15 cellular contexts compared by ENCODE assay signal in the genomic region with DNA sequence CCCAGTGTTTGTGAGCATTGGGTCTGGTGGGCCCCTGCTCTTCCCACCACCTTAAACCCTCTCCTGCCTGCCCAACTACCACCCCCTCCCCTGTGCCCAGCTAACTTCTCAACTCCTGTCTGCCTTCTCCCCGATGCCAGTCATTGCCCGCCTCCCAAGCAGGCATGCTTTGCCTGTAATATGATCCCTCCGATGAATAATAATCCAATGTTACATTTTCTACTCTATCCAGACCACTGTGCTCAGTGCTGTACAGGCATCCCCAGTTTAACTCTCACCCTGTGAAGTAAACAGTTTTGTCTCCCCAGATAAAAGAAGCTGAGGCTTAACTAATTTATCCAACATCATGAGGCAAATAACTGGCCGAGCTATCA. TPM values are rescaled to one million over a fixed set of nuclear protein-coding genes. Genes with fewer than 3 reads are reported as not detected.
A peak's percentile ranks its signal among the peaks of the same experiment; 100 is the strongest.
DNase-seq lines count a peak whose midpoint lies in the region; ATAC-seq and TF ChIP-seq lines count a peak whose summit lies in the region.
"Had no signal": no experiment of that assay in that cellular context is flagged by ENCODE, and none has a peak within 500 bp of the region (broad histone marks: within the 10 kb centered on the region; RNA-seq: fewer than 3 reads in every experiment).

No MANE protein-coding gene starts in this region.

- peaks cover 3% of the 10 kb centered on the region for H3K27me3 Mint-ChIP-seq in dendritic cell treated with granulocyte-macrophage colony-stimulating factor and Interleukin-4, amounts not matched to agents 40 ng/mL and 50 ng/mL, for 4 days

- no peak for TF ChIP-seq CTCF in omental fat pad (IDR thresholded peaks at IDR 0.05)

- DNase-seq in AG20443 (ENCODE audit: low spot score) (peak; percentile 35), M059J (ENCODE audit: low read depth) (peak; percentile 34), omental fat pad (ENCODE audit: low spot score) (no peak), T1000 (lab: John Stamatoyannopoulos, UW) (no peak), cerebellum (ENCODE audit: low spot score) (no peak)
- no peak for DNase-seq in activated CD4-positive, alpha-beta T cell treated with anti-CD3 and anti-CD28 coated beads for 1 hour
- no peak for DNase-seq in activated effector memory CD4-positive, alpha-beta T cell treated with Interleukin-2 at 50 U/mL for 16 hours
- DNase-seq: CD4-positive, alpha-beta T cell; NCI-H1436; NCI-H2081; NCI-H226; NCI-H69 had no signal

- no peaks in the 10 kb centered on the region for H3K9me3 Mint-ChIP-seq in dendritic cell treated with granulocyte-macrophage colony-stimulating factor and Interleukin-4, amounts not matched to agents 40 ng/mL and 50 ng/mL, for 4 days
- H3K9me3 Mint-ChIP-seq: CD4-positive, alpha-beta T cell had no signal

- H3K27ac Mint-ChIP-seq in dendritic cell treated with granulocyte-macrophage colony-stimulating factor and Interleukin-4, amounts not matched to agents 40 ng/mL and 50 ng/mL, for 4 days: peak overlapping the region; percentile 7
- H3K27ac Mint-ChIP-seq: CD4-positive, alpha-beta T cell had no signal

- peaks cover 11% of the 10 kb centered on the region for H3K4me1 Mint-ChIP-seq in dendritic cell treated with granulocyte-macrophage colony-stimulating factor and Interleukin-4, amounts not matched to agents 40 ng/mL and 50 ng/mL, for 4 days (ENCODE audit: low read depth)

- no peak overlapping the region for H3K4me3 Mint-ChIP-seq in dendritic cell treated with granulocyte-macrophage colony-stimulating factor and Interleukin-4, amounts not matched to agents 40 ng/mL and 50 ng/mL, for 4 days
- H3K4me3 Mint-ChIP-seq: CD4-positive, alpha-beta T cell had no signal

- intact Hi-C loops in dendritic cell treated with granulocyte-macrophage colony-stimulating factor and Interleukin-4, amounts not matched to agents 40 ng/mL and 50 ng/mL, for 4 days (cut with micrococcal nuclease): no loop called here

- H3K36me3 Mint-ChIP-seq in dendritic cell treated with granulocyte-macrophage colony-stimulating factor and Interleukin-4, amounts not matched to agents 40 ng/mL and 50 ng/mL, for 4 days (ENCODE audit: low read depth): no peaks in the 10 kb centered on the region

- peak; percentile 65 for ATAC-seq in omental fat pad (ENCODE audit: low FRiP score)
- ATAC-seq: HepG2 had no signal

RNA-seq across cellular contexts. Expression of a gene that starts 35.5 kb away (rescaled TPM):
- 0.07 and 0.32 TPM in 2 replicates for total RNA-seq in M059J (2014; rRNA removed; shearing (Covaris generic))
- total RNA-seq in omental fat pad (10 to 100 TPM in 2 of 4 donors, 1 to 10 TPM in 2; 6.5 to 40.7 (median 13.4) TPM), cerebellum (2.9 TPM)
- total RNA-seq: CD4-positive, alpha-beta T cell; SK-MEL-5 had no signal

Comparison
In these comparisons a context has a peak if more than half of its experiments do, and no peak if none do; other contexts are left out.
1. DNase-seq: peak in AG20443 (single experiment) and M059J (single experiment); none in omental fat pad (single experiment), activated CD4-positive, alpha-beta T cell treated with anti-CD3 and anti-CD28 coated beads for 1 hour (single experiment), T1000 (single experiment), cerebellum (single experiment) and activated effector memory CD4-positive, alpha-beta T cell treated with Interleukin-2 at 50 U/mL for 16 hours (single experiment).